In genomic region chr1:159737238-159737637, GRCh38 we compare ENCODE assay signal across 1 cellular context.
TF ChIP-seq lines count a peak whose summit lies in the region.

No MANE protein-coding gene starts in this region.

TF ChIP-seq in GM23338, 12 proteins besides CTCF, POLR2A, EP300 and RAD21 (continued from another document):
- TF ChIP-seq POLR2AphosphoS5 (IDR thresholded peaks at IDR 0.05; ENCODE audit: low read depth) = no peak
TF ChIP-seq in GM23338: peak in this region for 0.
